Comparison of ENCODE assay signal across 2 cellular contexts in genomic region chr2:172549131-172549530, GRCh38.
TF ChIP-seq lines count a peak whose summit lies in the region.

No MANE protein-coding gene starts in this region.

TF ChIP-seq in GM23338, 12 proteins besides CTCF, POLR2A, EP300 and RAD21:
- TF ChIP-seq CREB1 (CRISPR knock-in tag; IDR thresholded peaks at IDR 0.05; ENCODE audit: low read depth), result no peak
- no peak for TF ChIP-seq EZH2phosphoT487 (IDR thresholded peaks at IDR 0.05; ENCODE audit: unreplicated experiment)
- no peak for TF ChIP-seq STAT1 (IDR thresholded peaks at IDR 0.05; ENCODE audit: unreplicated experiment)
- no peak for TF ChIP-seq ZNF462 (CRISPR knock-in tag; IDR thresholded peaks at IDR 0.05)
- TF ChIP-seq JUNB (IDR thresholded peaks at IDR 0.05; ENCODE audit: unreplicated experiment), result no peak

TF ChIP-seq in H1, 55 proteins besides CTCF, POLR2A, EP300 and RAD21:
- TF ChIP-seq TAF7 (optimal IDR thresholded peaks at IDR 0.05; ENCODE audit: borderline replicate concordance, low read depth, low read length) (no peak), ASH2L (IDR thresholded peaks at IDR 0.05; ENCODE audit: low read length) (no peak), TAF1 (IDR thresholded peaks at IDR 0.05; ENCODE audit: low read depth, low read length) (no peak), KDM4A (IDR thresholded peaks at IDR 0.05; ENCODE audit: low read depth, low read length, severe bottlenecking) (no peak)
